ENCODE assay signal across 8 cellular contexts in genomic region chr3:52277972-52278509, GRCh38. TPM values are rescaled to one million over a fixed set of nuclear protein-coding genes. Genes with fewer than 3 reads are reported as not detected.
DNase-seq lines count a peak whose midpoint lies in the region; FAIRE-seq and TF ChIP-seq lines count a peak whose summit lies in the region.

No MANE protein-coding gene starts in this region.

- H3K27me3 ChIP-seq in neutrophil: no peaks in the 10 kb centered on the region

- H3K4me3 ChIP-seq in fibroblast of the aortic adventitia (ENCODE audit: low read depth, low read length): peak overlapping the region; percentile 99
- peak overlapping the region; percentile 70 to 96 for H3K4me3 ChIP-seq in neutrophil (ENCODE audit: low read depth in 1 of 2, low read length in 1 of 2)

- DNase-seq in NCI-H2171 treated with DMSO at 0.1 percent for 48 hours (lab: John Stamatoyannopoulos, UW) (peak; percentile 51), NCI-H2171 (lab: John Stamatoyannopoulos, UW) (no peak), HCEC 1CT (peak; percentile 52), M059J (ENCODE audit: low read depth) (peak; percentile 54), fibroblast of the aortic adventitia (ENCODE audit: low read depth) (peak; percentile 44), urothelium cell line (ENCODE audit: low spot score) (peak; percentile 73)
- DNase-seq in activated CD8-positive, alpha-beta memory T cell treated with anti-CD3 and anti-CD28 coated beads, Interleukin-2, amount 50 U/mL, for 4 hours: peak; percentile 63

- H3K9me3 ChIP-seq in neutrophil: no peaks in the 10 kb centered on the region

- peaks cover 43 to 49% of the 10 kb centered on the region in 2 experiments for H3K4me1 ChIP-seq in neutrophil (ENCODE audit: control insufficient read depth in 1 of 2, insufficient read depth in 1 of 2, low read depth in 1 of 2, low read length in 1 of 2)

- peaks cover 6% of the 10 kb centered on the region for H3K36me3 ChIP-seq in neutrophil

- FAIRE-seq in urothelium cell line (lab: Jason Lieb, UNC): no peak

- H3K27ac ChIP-seq in neutrophil: peak overlapping the region; percentile 98

- TF ChIP-seq CTCF in fibroblast of the aortic adventitia (IDR thresholded peaks at IDR 0.05; ENCODE audit: insufficient read depth, low read length) (peak; percentile 50), neutrophil (IDR thresholded peaks at IDR 0.05) (no peak)

RNA-seq across cellular contexts. Expression of gene WDR82, which starts 0.4 kb away (rescaled TPM):
- 29.9 and 35.5 TPM in 2 replicates for total RNA-seq in M059J (2014; rRNA removed; shearing (Covaris generic))
- 39.6 and 61.5 TPM in 2 replicates for total RNA-seq in fibroblast of the aortic adventitia (ENCODE audit: low replicate concordance)

RNA-seq across cellular contexts. Expression of gene GLYCTK, which starts 9.6 kb away (rescaled TPM):
- total RNA-seq in M059J (2014; rRNA removed; shearing (Covaris generic)): 1.6 and 2.8 TPM in 2 replicates
- 6.1 and 10.4 TPM in 2 replicates for total RNA-seq in fibroblast of the aortic adventitia (ENCODE audit: low replicate concordance)

RNA-seq across cellular contexts. Expression of gene PPM1M, which starts 32.5 kb away (rescaled TPM):
- total RNA-seq in M059J (2014; rRNA removed; shearing (Covaris generic)): 1.9 and 4.6 TPM in 2 replicates
- total RNA-seq in fibroblast of the aortic adventitia (ENCODE audit: low replicate concordance): 27.4 and 42.4 TPM in 2 replicates

RNA-seq across cellular contexts. Expression of gene DNAH1, which starts 38.1 kb away (rescaled TPM):
- total RNA-seq in M059J (2014; rRNA removed; shearing (Covaris generic)): 0.02 and 0.52 TPM in 2 replicates
- total RNA-seq in fibroblast of the aortic adventitia (ENCODE audit: low replicate concordance): 3.4 and 6.0 TPM in 2 replicates

RNA-seq across cellular contexts. Expression of gene TWF2, which starts 39.1 kb away (rescaled TPM):
- 38.5 and 51.0 TPM in 2 replicates for total RNA-seq in M059J (2014; rRNA removed; shearing (Covaris generic))
- 97.5 and 109 TPM in 2 replicates for total RNA-seq in fibroblast of the aortic adventitia (ENCODE audit: low replicate concordance)
